8 cellular contexts compared by ENCODE assay signal in genomic region chr9:16870606-16871357, GRCh38. TPM values are rescaled to one million over a fixed set of nuclear protein-coding genes. Genes with fewer than 3 reads are reported as not detected.
DNase-seq lines count a peak whose midpoint lies in the region; ATAC-seq and TF ChIP-seq lines count a peak whose summit lies in the region.

Gene BNC2 (minus strand): TSS chr9:16870670. CDS start chr9:16870648, 22 bp downstream.

- no peaks in the 10 kb centered on the region for H3K36me3 Mint-ChIP-seq in activated naive CD4-positive, alpha-beta T cell treated with anti-CD3 and anti-CD28 coated beads, Interleukin-2, amount 10 ng/mL, durations not matched to agents 7 days and 5 days

- H3K27ac Mint-ChIP-seq in activated naive CD4-positive, alpha-beta T cell treated with anti-CD3 and anti-CD28 coated beads, Interleukin-2, amount 10 ng/mL, durations not matched to agents 7 days and 5 days: no peak within 1 kb of the TSS

- peak within 1 kb of the TSS in 1 of 2 donors; percentile 37 for H3K9ac ChIP-seq in mucosa of rectum (ENCODE audit: low read depth in 1 of 2, low read length in 2 of 2)

- intact Hi-C loops in esophagus muscularis mucosa (cut with DNase I) (loop anchor here (5.0 kb wide), 1 partner anchor 678 kb away; no protein-coding TSS in a partner anchor), vagina (cut with DNase I) (loop anchor here (5.0 kb wide), 1 partner anchor 143 kb away; no protein-coding TSS in a partner anchor)

- CTCF ChIA-PET in activated naive CD4-positive, alpha-beta T cell treated with anti-CD3 and anti-CD28 coated beads, Interleukin-2, amount 10 ng/mL, durations not matched to agents 7 days and 5 days (lab: Charles Lee): no interaction called here

- H3K36me3 ChIP-seq in esophagus muscularis mucosa: no peaks in the 10 kb centered on the region
- H3K36me3 ChIP-seq in mucosa of rectum (ENCODE audit: control insufficient read depth in 2 of 2, insufficient read depth in 2 of 2, low read length in 2 of 2): no peaks in the 10 kb centered on the region
- no peaks in the 10 kb centered on the region for H3K36me3 ChIP-seq in vagina

- 2% methylated on average over 42 of the region's 60 CpGs for WGBS in esophagus muscularis mucosa

- H3K4me3 ChIP-seq in esophagus muscularis mucosa (peak within 1 kb of the TSS; percentile 80 to 94 (median 88)), mucosa of rectum (ENCODE audit: low read length in 2 of 2) (peak within 1 kb of the TSS; percentile 40 to 69), vagina (peak within 1 kb of the TSS; percentile 74 to 78)

- peaks cover 5% of the 10 kb centered on the region for H3K4me1 Mint-ChIP-seq in activated naive CD4-positive, alpha-beta T cell treated with anti-CD3 and anti-CD28 coated beads, Interleukin-2, amount 10 ng/mL, durations not matched to agents 7 days and 5 days

- TF ChIP-seq CTCF in esophagus muscularis mucosa (IDR thresholded peaks at IDR 0.05) (peak in 1 of 3 experiments; percentile 5), vagina (IDR thresholded peaks at IDR 0.05) (no peak)

- ATAC-seq in SK-N-SH treated with all-trans-retinoic acid at 6 μM for 48 hours (peak; percentile 69), HG03439 (IDR thresholded peaks at IDR 0.05; ENCODE audit: unreplicated experiment) (no peak)

- H3K27me3 Mint-ChIP-seq in activated naive CD4-positive, alpha-beta T cell treated with anti-CD3 and anti-CD28 coated beads, Interleukin-2, amount 10 ng/mL, durations not matched to agents 7 days and 5 days: peaks cover 47% of the 10 kb centered on the region

- H3K4me1 ChIP-seq in esophagus muscularis mucosa (peaks cover 11 to 37% (median 25%) of the 10 kb centered on the region in 4 donors), mucosa of rectum (ENCODE audit: control insufficient read depth in 2 of 2, insufficient read depth in 2 of 2, low read length in 2 of 2) (peaks cover 2% of the 10 kb centered on the region in 2 donors), vagina (peaks cover 44% of the 10 kb centered on the region)

- no peaks in the 10 kb centered on the region for H3K9me3 Mint-ChIP-seq in activated naive CD4-positive, alpha-beta T cell treated with anti-CD3 and anti-CD28 coated beads, Interleukin-2, amount 10 ng/mL, durations not matched to agents 7 days and 5 days

- TF ChIP-seq EP300 in esophagus muscularis mucosa (IDR thresholded peaks at IDR 0.05): no peak

- H3K27me3 ChIP-seq in esophagus muscularis mucosa (no peaks in the 10 kb centered on the region), mucosa of rectum (ENCODE audit: control insufficient read depth in 2 of 2, insufficient read depth in 2 of 2, low read length in 2 of 2) (peaks cover 0 to 5% of the 10 kb centered on the region in 2 donors), vagina (no peaks in the 10 kb centered on the region)

- no peaks in the 10 kb centered on the region for H3K9me3 ChIP-seq in esophagus muscularis mucosa
- no peaks in the 10 kb centered on the region for H3K9me3 ChIP-seq in mucosa of rectum (ENCODE audit: control insufficient read depth in 2 of 2, low read length in 2 of 2)
- H3K9me3 ChIP-seq in vagina: no peaks in the 10 kb centered on the region

- no peak for DNase-seq in activated naive CD4-positive, alpha-beta T cell treated with anti-CD3 and anti-CD28 coated beads, Interleukin-2, amount 10 ng/mL, durations not matched to agents 7 days and 5 days
- DNase-seq in activated naive CD4-positive, alpha-beta T cell treated with Interleukin-2 at 50 U/mL for 16 hours: no peak
- DNase-seq in esophagus muscularis mucosa (ENCODE audit: extremely low spot score): no peak
- DNase-seq in vagina (ENCODE audit: extremely low spot score in 2 of 2): no peak
- DNase-seq in SHP77 (lab: John Stamatoyannopoulos, UW): no peak

- H3K27ac ChIP-seq in esophagus muscularis mucosa (replicated peaks in 1 of 4): peak within 1 kb of the TSS; percentile 89 to 97 (median 95)
- peak within 1 kb of the TSS; percentile 73 to 75 for H3K27ac ChIP-seq in mucosa of rectum (ENCODE audit: low read depth in 2 of 2, low read length in 2 of 2)
- H3K27ac ChIP-seq in vagina: peak within 1 kb of the TSS; percentile 92

- TF ChIP-seq POLR2A in esophagus muscularis mucosa (IDR thresholded peaks at IDR 0.05; ENCODE audit: low read depth): no peak
- TF ChIP-seq POLR2A in vagina (IDR thresholded peaks at IDR 0.05): peak in 1 of 2 donors; percentile 11

- peak within 1 kb of the TSS; percentile 37 for H3K4me3 Mint-ChIP-seq in activated naive CD4-positive, alpha-beta T cell treated with anti-CD3 and anti-CD28 coated beads, Interleukin-2, amount 10 ng/mL, durations not matched to agents 7 days and 5 days

TF ChIP-seq in SK-N-SH treated with all-trans-retinoic acid at 6 μM for 48 hours, 23 proteins besides CTCF, POLR2A, EP300 and RAD21:
- TF ChIP-seq PATZ1 (CRISPR knock-in tag; IDR thresholded peaks at IDR 0.05; ENCODE audit: borderline replicate concordance): peak; percentile 76; the same call in 1 of the 2 replicates
- no peak for TF ChIP-seq PPARA (CRISPR knock-in tag; IDR thresholded peaks at IDR 0.05; ENCODE audit: borderline replicate concordance)
TF ChIP-seq in SK-N-SH treated with all-trans-retinoic acid at 6 μM for 48 hours: peak in this region for 1.

RNA-seq across cellular contexts. Expression of gene BNC2, which starts in this region (rescaled TPM):
- total RNA-seq in esophagus muscularis mucosa: 100 to 1,000 TPM in 3 of 4 donors, 10 to 100 TPM in 1; 95.3 to 138 (median 123) TPM
- total RNA-seq in vagina: 33.9 TPM
